Comparison of ENCODE assay signal across 1 cellular context in the genomic region with DNA sequence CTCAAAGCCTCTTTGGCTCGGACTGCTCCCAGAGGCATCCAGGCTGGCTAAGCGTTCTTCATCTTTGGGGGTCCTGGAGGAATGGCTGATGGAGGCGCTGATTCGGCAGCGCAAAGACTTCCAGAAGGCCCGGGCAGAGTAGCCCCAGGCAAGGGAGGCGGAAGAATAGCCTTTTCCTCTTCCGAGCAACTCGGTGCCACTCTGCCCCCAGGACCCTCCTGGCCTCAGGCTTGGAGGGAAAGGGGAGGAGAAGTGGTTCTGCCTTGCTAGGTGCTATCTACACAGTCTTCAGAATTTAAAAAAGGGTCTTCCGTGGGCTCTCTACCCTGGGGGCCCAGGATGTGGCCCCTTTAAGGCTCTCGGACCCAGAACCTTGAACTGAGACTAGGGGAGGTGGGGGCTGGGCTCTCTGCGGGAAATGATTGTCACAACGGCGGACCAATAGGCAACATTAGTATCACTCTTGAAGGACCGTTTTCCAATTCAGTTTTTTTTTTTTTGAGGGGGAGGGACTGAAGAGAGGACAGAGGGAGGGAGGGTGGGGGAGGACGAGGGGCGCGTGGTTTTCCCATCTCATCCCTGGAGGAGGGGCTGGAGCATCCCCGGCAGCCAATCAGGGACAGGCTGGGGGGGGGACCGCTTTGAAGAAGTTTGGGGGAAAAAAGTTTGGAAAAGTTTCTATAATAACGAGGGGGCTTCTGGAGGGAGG.
TF ChIP-seq lines count a peak whose summit lies in the region.

A gene (plus strand): TSS at position 679 of the 709 bp plus-strand sequence. CDS start 157 bp downstream, outside the sequence.

TF ChIP-seq in K562, 482 proteins besides CTCF, POLR2A, EP300 and RAD21 (continued from another document):
- TF ChIP-seq, protein P1, sequence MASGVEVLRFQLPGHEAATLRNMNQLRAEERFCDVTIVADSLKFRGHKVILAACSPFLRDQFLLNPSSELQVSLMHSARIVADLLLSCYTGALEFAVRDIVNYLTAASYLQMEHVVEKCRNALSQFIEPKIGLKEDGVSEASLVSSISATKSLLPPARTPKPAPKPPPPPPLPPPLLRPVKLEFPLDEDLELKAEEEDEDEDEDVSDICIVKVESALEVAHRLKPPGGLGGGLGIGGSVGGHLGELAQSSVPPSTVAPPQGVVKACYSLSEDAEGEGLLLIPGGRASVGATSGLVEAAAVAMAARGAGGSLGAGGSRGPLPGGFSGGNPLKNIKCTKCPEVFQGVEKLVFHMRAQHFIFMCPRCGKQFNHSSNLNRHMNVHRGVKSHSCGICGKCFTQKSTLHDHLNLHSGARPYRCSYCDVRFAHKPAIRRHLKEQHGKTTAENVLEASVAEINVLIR (CRISPR knock-in tag; IDR thresholded peaks at IDR 0.05): no peak
- no peak for TF ChIP-seq HEY1 (CRISPR knock-in tag; IDR thresholded peaks at IDR 0.05; ENCODE audit: borderline replicate concordance)
- peak; percentile 77 for TF ChIP-seq NFYB (IDR thresholded peaks at IDR 0.05; ENCODE audit: extremely low read depth, insufficient read length)
- no peak for TF ChIP-seq STAT5B (CRISPR knock-in tag; IDR thresholded peaks at IDR 0.05)
- TF ChIP-seq, protein P2, sequence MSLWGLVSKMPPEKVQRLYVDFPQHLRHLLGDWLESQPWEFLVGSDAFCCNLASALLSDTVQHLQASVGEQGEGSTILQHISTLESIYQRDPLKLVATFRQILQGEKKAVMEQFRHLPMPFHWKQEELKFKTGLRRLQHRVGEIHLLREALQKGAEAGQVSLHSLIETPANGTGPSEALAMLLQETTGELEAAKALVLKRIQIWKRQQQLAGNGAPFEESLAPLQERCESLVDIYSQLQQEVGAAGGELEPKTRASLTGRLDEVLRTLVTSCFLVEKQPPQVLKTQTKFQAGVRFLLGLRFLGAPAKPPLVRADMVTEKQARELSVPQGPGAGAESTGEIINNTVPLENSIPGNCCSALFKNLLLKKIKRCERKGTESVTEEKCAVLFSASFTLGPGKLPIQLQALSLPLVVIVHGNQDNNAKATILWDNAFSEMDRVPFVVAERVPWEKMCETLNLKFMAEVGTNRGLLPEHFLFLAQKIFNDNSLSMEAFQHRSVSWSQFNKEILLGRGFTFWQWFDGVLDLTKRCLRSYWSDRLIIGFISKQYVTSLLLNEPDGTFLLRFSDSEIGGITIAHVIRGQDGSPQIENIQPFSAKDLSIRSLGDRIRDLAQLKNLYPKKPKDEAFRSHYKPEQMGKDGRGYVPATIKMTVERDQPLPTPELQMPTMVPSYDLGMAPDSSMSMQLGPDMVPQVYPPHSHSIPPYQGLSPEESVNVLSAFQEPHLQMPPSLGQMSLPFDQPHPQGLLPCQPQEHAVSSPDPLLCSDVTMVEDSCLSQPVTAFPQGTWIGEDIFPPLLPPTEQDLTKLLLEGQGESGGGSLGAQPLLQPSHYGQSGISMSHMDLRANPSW (CRISPR knock-in tag; IDR thresholded peaks at IDR 0.05): no peak
- TF ChIP-seq, protein P3, sequence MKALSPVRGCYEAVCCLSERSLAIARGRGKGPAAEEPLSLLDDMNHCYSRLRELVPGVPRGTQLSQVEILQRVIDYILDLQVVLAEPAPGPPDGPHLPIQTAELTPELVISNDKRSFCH (CRISPR knock-in tag; IDR thresholded peaks at IDR 0.05): no peak
- TF ChIP-seq, protein P3 (tag; IDR thresholded peaks at IDR 0.05): 0 out of 2 replicates have a peak, but pooled peaks have one; percentile 17
- TF ChIP-seq GABPB1 (CRISPR knock-in tag; IDR thresholded peaks at IDR 0.05): peak; percentile 13; the same call in 1 of the 2 replicates
- no peak for TF ChIP-seq KDM4B (IDR thresholded peaks at IDR 0.05; ENCODE audit: borderline replicate concordance in 2 of 2, low read depth in 1 of 2)
- TF ChIP-seq CREBBP (IDR thresholded peaks at IDR 0.05; ENCODE audit: low read depth, low read length): no peak
- TF ChIP-seq, protein P4, sequence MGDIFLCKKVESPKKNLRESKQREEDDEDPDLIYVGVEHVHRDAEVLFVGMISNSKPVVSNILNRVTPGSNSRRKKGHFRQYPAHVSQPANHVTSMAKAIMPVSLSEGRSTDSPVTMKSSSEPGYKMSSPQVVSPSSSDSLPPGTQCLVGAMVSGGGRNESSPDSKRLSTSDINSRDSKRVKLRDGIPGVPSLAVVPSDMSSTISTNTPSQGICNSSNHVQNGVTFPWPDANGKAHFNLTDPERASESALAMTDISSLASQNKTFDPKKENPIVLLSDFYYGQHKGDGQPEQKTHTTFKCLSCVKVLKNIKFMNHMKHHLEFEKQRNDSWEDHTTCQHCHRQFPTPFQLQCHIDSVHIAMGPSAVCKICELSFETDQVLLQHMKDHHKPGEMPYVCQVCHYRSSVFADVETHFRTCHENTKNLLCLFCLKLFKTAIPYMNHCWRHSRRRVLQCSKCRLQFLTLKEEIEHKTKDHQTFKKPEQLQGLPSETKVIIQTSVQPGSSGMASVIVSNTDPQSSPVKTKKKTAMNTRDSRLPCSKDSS (IDR thresholded peaks at IDR 0.05; ENCODE audit: low read depth, partially characterized antibody): no peak
- no peak for TF ChIP-seq CAMTA2 (CRISPR knock-in tag; conservative IDR thresholded peaks at IDR 0.05)
- peak; percentile 81 for TF ChIP-seq ZNF384 (IDR thresholded peaks at IDR 0.05; ENCODE audit: low read depth, low read length)
- TF ChIP-seq, protein P5, sequence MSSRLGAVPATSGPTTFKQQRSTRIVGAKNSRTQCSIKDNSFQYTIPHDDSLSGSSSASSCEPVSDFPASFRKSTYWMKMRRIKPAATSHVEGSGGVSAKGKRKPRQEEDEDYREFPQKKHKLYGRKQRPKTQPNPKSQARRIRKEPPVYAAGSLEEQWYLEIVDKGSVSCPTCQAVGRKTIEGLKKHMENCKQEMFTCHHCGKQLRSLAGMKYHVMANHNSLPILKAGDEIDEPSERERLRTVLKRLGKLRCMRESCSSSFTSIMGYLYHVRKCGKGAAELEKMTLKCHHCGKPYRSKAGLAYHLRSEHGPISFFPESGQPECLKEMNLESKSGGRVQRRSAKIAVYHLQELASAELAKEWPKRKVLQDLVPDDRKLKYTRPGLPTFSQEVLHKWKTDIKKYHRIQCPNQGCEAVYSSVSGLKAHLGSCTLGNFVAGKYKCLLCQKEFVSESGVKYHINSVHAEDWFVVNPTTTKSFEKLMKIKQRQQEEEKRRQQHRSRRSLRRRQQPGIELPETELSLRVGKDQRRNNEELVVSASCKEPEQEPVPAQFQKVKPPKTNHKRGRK (tag; IDR thresholded peaks at IDR 0.05): no peak
- TF ChIP-seq COPS2 (conservative IDR thresholded peaks at IDR 0.05): no peak
- no peak for TF ChIP-seq BRCA1 (IDR thresholded peaks at IDR 0.05)
- TF ChIP-seq BRCA1 (CRISPR knock-in tag; IDR thresholded peaks at IDR 0.05): no peak
